In genomic region chrX:56564921-56565861, GRCh38 we compare ENCODE assay signal across 8 cellular contexts. TPM values are rescaled to one million over a fixed set of nuclear protein-coding genes. Genes with fewer than 3 reads are reported as not detected.
DNase-seq lines count a peak whose midpoint lies in the region; ATAC-seq, FAIRE-seq and TF ChIP-seq lines count a peak whose summit lies in the region.

No MANE protein-coding gene starts in this region.

- no peak for FAIRE-seq in small intestine (lab: Jason Lieb, UNC)

- H3K27ac Mint-ChIP-seq in HFFc6, result no peak overlapping the region
- H3K27ac Mint-ChIP-seq in activated naive CD4-positive, alpha-beta T cell treated with anti-CD3 and anti-CD28 coated beads, Interleukin-2, amount 10 ng/mL, durations not matched to agents 7 days and 5 days, result peak overlapping the region; percentile 99

- CTCF ChIA-PET in activated naive CD4-positive, alpha-beta T cell treated with anti-CD3 and anti-CD28 coated beads, Interleukin-2, amount 10 ng/mL, durations not matched to agents 7 days and 5 days (lab: Charles Lee), result no interaction called here

- H3K9me3 ChIP-seq in iPS-20b (ENCODE audit: insufficient read depth, low read depth, low read length) (no peaks in the 10 kb centered on the region), small intestine (ENCODE audit: control insufficient read depth, low read depth) (no peaks in the 10 kb centered on the region)

- intact Hi-C loops in left colon (cut with DNase I, micrococcal nuclease), result no loop called here

- H3K36me3 ChIP-seq in iPS-20b (ENCODE audit: insufficient read depth, low read depth, low read length) (peaks cover 15% of the 10 kb centered on the region), small intestine (ENCODE audit: control insufficient read depth in 2 of 2, insufficient read depth in 2 of 2, low read length in 2 of 2) (no peaks in the 10 kb centered on the region)

- H3K27ac ChIP-seq in C4-2B, result peak overlapping the region; percentile 93
- no peak overlapping the region for H3K27ac ChIP-seq in iPS-20b (ENCODE audit: low read length)
- no peak overlapping the region for H3K27ac ChIP-seq in small intestine (ENCODE audit: low read depth in 1 of 2, low read length in 1 of 2)

- WGBS in small intestine, 3 donors, result 3 to 43% (median 14%) methylated on average over 20 of the region's 20 CpGs

- peak overlapping the region; percentile 97; the same call in 1 of the 2 replicates for H3K9ac ChIP-seq in iPS-20b (ENCODE audit: low read depth, low read length)

- no peak for ATAC-seq in left colon
- ATAC-seq in GM21390 (IDR thresholded peaks at IDR 0.05; ENCODE audit: unreplicated experiment), result no peak

- H3K27me3 Mint-ChIP-seq in HFFc6 (ENCODE audit: insufficient read depth), result no peaks in the 10 kb centered on the region
- H3K27me3 Mint-ChIP-seq in activated naive CD4-positive, alpha-beta T cell treated with anti-CD3 and anti-CD28 coated beads, Interleukin-2, amount 10 ng/mL, durations not matched to agents 7 days and 5 days, result no peaks in the 10 kb centered on the region

- DNase-seq in HFFc6 (no peak), small intestine (no peak), NCI-H2029 treated with DMSO at 0.1 percent for 48 hours (lab: John Stamatoyannopoulos, UW) (no peak), left colon (no peak)
- DNase-seq in activated naive CD4-positive, alpha-beta T cell treated with anti-CD3 and anti-CD28 coated beads, Interleukin-2, amount 10 ng/mL, durations not matched to agents 7 days and 5 days, result peak; percentile 32

- H3K4me3 ChIP-seq in iPS-20b (ENCODE audit: low read length) (peak overlapping the region; percentile 97), small intestine (ENCODE audit: low read depth in 1 of 2, low read length in 2 of 2) (peak overlapping the region; percentile 43 to 70)

- TF ChIP-seq CTCF in C4-2B (conservative IDR thresholded peaks at IDR 0.05) (no peak), HFFc6 (IDR thresholded peaks at IDR 0.05) (no peak)

- peaks cover 30% of the 10 kb centered on the region for H3K4me1 Mint-ChIP-seq in HFFc6 (ENCODE audit: low read depth)
- peaks cover 22% of the 10 kb centered on the region for H3K4me1 Mint-ChIP-seq in activated naive CD4-positive, alpha-beta T cell treated with anti-CD3 and anti-CD28 coated beads, Interleukin-2, amount 10 ng/mL, durations not matched to agents 7 days and 5 days

- H3K4me1 ChIP-seq in iPS-20b (ENCODE audit: insufficient read depth, low read length) (no peaks in the 10 kb centered on the region; the same call in 1 of the 2 replicates), small intestine (ENCODE audit: control insufficient read depth in 2 of 2, insufficient read depth in 1 of 2, low read depth in 1 of 2, low read length in 1 of 2) (no peaks in the 10 kb centered on the region)

- H3K9me3 Mint-ChIP-seq in HFFc6, result no peaks in the 10 kb centered on the region
- no peaks in the 10 kb centered on the region for H3K9me3 Mint-ChIP-seq in activated naive CD4-positive, alpha-beta T cell treated with anti-CD3 and anti-CD28 coated beads, Interleukin-2, amount 10 ng/mL, durations not matched to agents 7 days and 5 days

- peak overlapping the region; percentile 96 for H3K4me3 Mint-ChIP-seq in HFFc6
- H3K4me3 Mint-ChIP-seq in activated naive CD4-positive, alpha-beta T cell treated with anti-CD3 and anti-CD28 coated beads, Interleukin-2, amount 10 ng/mL, durations not matched to agents 7 days and 5 days, result peak overlapping the region; percentile 92

- peaks cover 12% of the 10 kb centered on the region; the same call in 1 of the 2 replicates for H3K36me3 Mint-ChIP-seq in HFFc6 (ENCODE audit: low read depth)
- H3K36me3 Mint-ChIP-seq in activated naive CD4-positive, alpha-beta T cell treated with anti-CD3 and anti-CD28 coated beads, Interleukin-2, amount 10 ng/mL, durations not matched to agents 7 days and 5 days, result peaks cover 43% of the 10 kb centered on the region

- H3K27me3 ChIP-seq in iPS-20b (ENCODE audit: insufficient read depth, low read length) (no peaks in the 10 kb centered on the region), small intestine (ENCODE audit: control insufficient read depth in 2 of 2, insufficient read depth in 2 of 2, low read length in 2 of 2) (no peaks in the 10 kb centered on the region)

RNA-seq across cellular contexts. Expression of gene UBQLN2, which starts 1.8 kb away (rescaled TPM):
- 10 to 100 TPM; 33.3 to 47.4 (median 39.3) TPM for total RNA-seq in HFFc6 (2021; fragmentation: NEBNext Ultra II Directional; extraction: Animal tissue kit (Norgen Biotek cat#: 25700))
- polyA plus RNA-seq in small intestine, result 10 to 100 TPM in 1 of 3 donors, 1 to 10 TPM in 2; 7.4 to 11.7 (median 9.7) TPM
- 10 to 100 TPM; 19.4 to 20.1 TPM for total RNA-seq in left colon
